Comparison of ENCODE assay signal across 8 cellular contexts in genomic region chr7:106112118-106112971, GRCh38. TPM values are rescaled to one million over a fixed set of nuclear protein-coding genes. Genes with fewer than 3 reads are reported as not detected.
DNase-seq lines count a peak whose midpoint lies in the region; TF ChIP-seq lines count a peak whose summit lies in the region.

TSS of gene SYPL1 (minus strand) at chr7:106112312. CDS start at chr7:106112208, 104 bp downstream.

- H2BK15ac ChIP-seq in H9 (ENCODE audit: low read depth, low read length) = no peak within 1 kb of the TSS

- H4K20me1 ChIP-seq in H9 (ENCODE audit: control insufficient read depth, insufficient read depth, insufficient read length) (no peaks in the 10 kb centered on the region), MM.1S (ENCODE audit: insufficient read depth, low read length) (no peaks in the 10 kb centered on the region)

- H3K9me2 ChIP-seq in MM.1S (replicated peaks; ENCODE audit: insufficient read depth, low read length) = no peaks in the 10 kb centered on the region

- no peak within 1 kb of the TSS for H4K5ac ChIP-seq in H9 (ENCODE audit: insufficient read length, low read depth, low read length)

- H3K18ac ChIP-seq in H9 (ENCODE audit: insufficient read length, low read depth, low read length) = peak within 1 kb of the TSS; percentile 77

- H3K4me1 ChIP-seq in H9 (ENCODE audit: insufficient read depth, low read length) (peaks cover 10% of the 10 kb centered on the region), MM.1S (ENCODE audit: low read length) (peaks cover 14% of the 10 kb centered on the region; the same call in 1 of the 2 replicates), neutrophil (ENCODE audit: control insufficient read depth in 1 of 2, insufficient read depth in 1 of 2, low read depth in 1 of 2, low read length in 1 of 2) (peaks cover 27 to 34% of the 10 kb centered on the region in 2 experiments)

- no peak within 1 kb of the TSS for H2BK20ac ChIP-seq in H9 (ENCODE audit: low read depth, low read length, poor library complexity, severe bottlenecking)

- DNase-seq in G401 (ENCODE audit: low spot score) (peak; percentile 84), H9 (peak; percentile 96), MM.1S (peak; percentile 97), SIG-M5 treated with dmso at 0.1 percent for 504 hours (lab: John Stamatoyannopoulos, UW; ENCODE audit: unreplicated experiment) (peak; percentile 91), foreskin melanocyte (peak; percentile 75), substantia nigra (lab: John Stamatoyannopoulos, UW) (peak; percentile 42 to 93 (median 83))
- DNase-seq in activated gamma-delta T cell treated with anti-CD3 and anti-CD28 coated beads, Interleukin-2, amount 50 U/mL, for 16 hours (ENCODE audit: low read depth) = peak; percentile 86

- H3K56ac ChIP-seq in H9 (ENCODE audit: insufficient read length, low read depth, low read length) = no peak within 1 kb of the TSS

- no peaks in the 10 kb centered on the region; the same call in 1 of the 2 replicates for H3K36me3 ChIP-seq in MM.1S (replicated peaks; ENCODE audit: insufficient read depth, low read length)
- no peaks in the 10 kb centered on the region for H3K36me3 ChIP-seq in neutrophil

- H3T11ph ChIP-seq in H9 (ENCODE audit: low read length) = no peak within 1 kb of the TSS

- H3K4me2 ChIP-seq in H9 (ENCODE audit: insufficient read depth, insufficient read length, low read length) (peak within 1 kb of the TSS; percentile 85), MM.1S (ENCODE audit: low read depth, low read length) (peak within 1 kb of the TSS; percentile 96)

- no CpG with 5 or more reads among the region's 76 CpGs for WGBS in H9 (ENCODE audit: extremely low coverage, insufficient read length, low lambda C conversion rate)

- H3K9ac ChIP-seq in H9 (ENCODE audit: extremely low read depth, insufficient read length, low read length) = peak within 1 kb of the TSS; percentile 86
- H3K9ac ChIP-seq in MM.1S (ENCODE audit: low read length) = peak within 1 kb of the TSS; percentile 75

- peak within 1 kb of the TSS; percentile 69 to 87 (median 83); a peak in 5 of 7 replicates for H3K27ac Mint-ChIP-seq in H9

- no peak within 1 kb of the TSS for H2BK12ac ChIP-seq in H9 (ENCODE audit: insufficient read length, low read depth, low read length)

- H3K4me1 Mint-ChIP-seq in H9 = peaks cover 37 to 45% of the 10 kb centered on the region in 2 experiments

- H3K4me3 Mint-ChIP-seq in H9 = peak within 1 kb of the TSS; percentile 83 to 92

- no peaks in the 10 kb centered on the region; a peak in 2 of 7 replicates for H3K36me3 Mint-ChIP-seq in H9 (ENCODE audit: insufficient read depth in 1 of 3, low read depth in 3 of 3)

- no peak within 1 kb of the TSS for H2BK5ac ChIP-seq in H9 (ENCODE audit: insufficient read length, low read length)

- H3K4ac ChIP-seq in H9 (ENCODE audit: low read depth, low read length) = no peak within 1 kb of the TSS

- 0 out of 2 replicates have a peak, but pooled peaks cover 7% of the 10 kb centered on the region for H3F3A ChIP-seq in MM.1S (ENCODE audit: insufficient read depth, low read length)

- H3K27me3 ChIP-seq in H9 (ENCODE audit: insufficient read depth, low read length) (no peaks in the 10 kb centered on the region), MM.1S (replicated peaks; ENCODE audit: insufficient read depth, low read length) (no peaks in the 10 kb centered on the region), neutrophil (no peaks in the 10 kb centered on the region)

- peaks cover 4% of the 10 kb centered on the region for H3K23me2 ChIP-seq in H9 (ENCODE audit: insufficient read length, low read depth, low read length, poor library complexity, severe bottlenecking)

- TF ChIP-seq CTCF in H9 (conservative IDR thresholded peaks at IDR 0.05) (no peak), MM.1S (IDR thresholded peaks at IDR 0.05; ENCODE audit: low read length) (peak; percentile 19), neutrophil (IDR thresholded peaks at IDR 0.05) (peak; percentile 48)

- in situ Hi-C loops in G401 (cut with HindIII; ENCODE audit: low sequenced_read_pairs) = no loop called here

- no peaks in the 10 kb centered on the region; the same call in none of the 2 replicates for H3K79me2 ChIP-seq in H9 (ENCODE audit: insufficient read depth, low read length)
- peaks cover 38% of the 10 kb centered on the region for H3K79me2 ChIP-seq in MM.1S (ENCODE audit: low read length)

- H2AFZ ChIP-seq in H9 (ENCODE audit: low read length) = no peak within 1 kb of the TSS
- H2AFZ ChIP-seq in MM.1S (ENCODE audit: low read length) = peak within 1 kb of the TSS; percentile 99

- H3K27me3 Mint-ChIP-seq in H9 (ENCODE audit: low read depth) = peaks cover 5% of the 10 kb centered on the region

- no peaks in the 10 kb centered on the region for H3K79me1 ChIP-seq in H9 (ENCODE audit: insufficient read depth, low read depth, low read length, poor library complexity, severe bottlenecking)

- H3K9me3 ChIP-seq in H9 (ENCODE audit: control insufficient read depth, low read depth, low read length) = no peaks in the 10 kb centered on the region
- H3K9me3 ChIP-seq in MM.1S (replicated peaks; ENCODE audit: insufficient read depth, low read length) = no peaks in the 10 kb centered on the region
- H3K9me3 ChIP-seq in neutrophil = no peaks in the 10 kb centered on the region

- no peak within 1 kb of the TSS for H3K27ac ChIP-seq in H9 (ENCODE audit: insufficient read length, low read depth, low read length)
- peak within 1 kb of the TSS; percentile 68; the same call in 1 of the 2 replicates for H3K27ac ChIP-seq in MM.1S (ENCODE audit: low read length)
- H3K27ac ChIP-seq in neutrophil = peak within 1 kb of the TSS; percentile 92
- peak within 1 kb of the TSS; percentile 96 for H3K27ac ChIP-seq in substantia nigra (ENCODE audit: low read depth, low read length, poor library complexity, severe bottlenecking)

- peak within 1 kb of the TSS; percentile 93 for H3K14ac ChIP-seq in H9 (ENCODE audit: insufficient read depth, low read length)

- H4K8ac ChIP-seq in H9 (replicated peaks; ENCODE audit: insufficient read length, low read depth, low read length) = no peak within 1 kb of the TSS

- no peak within 1 kb of the TSS for H3K23ac ChIP-seq in H9 (ENCODE audit: insufficient read length, low read depth, low read length)

- H4K91ac ChIP-seq in H9 (ENCODE audit: insufficient read length, low read depth, low read length) = no peak within 1 kb of the TSS

- H2BK120ac ChIP-seq in H9 (ENCODE audit: low read depth, low read length, poor library complexity, severe bottlenecking) = no peak within 1 kb of the TSS

- H3K4me3 ChIP-seq in MM.1S (ENCODE audit: low read length) = peak within 1 kb of the TSS; percentile 83
- peak within 1 kb of the TSS; percentile 90 for H3K4me3 ChIP-seq in neutrophil (ENCODE audit: low read depth in 1 of 2, low read length in 1 of 2)

- no peaks in the 10 kb centered on the region for H3K9me3 Mint-ChIP-seq in H9

- no peak within 1 kb of the TSS for H2AK5ac ChIP-seq in H9 (ENCODE audit: insufficient read length, low read length)

RNA-seq across cellular contexts. Expression of gene SYPL1, which starts in this region (rescaled TPM):
- 25.6 and 36.4 TPM in 2 replicates for total RNA-seq in G401 (2014; rRNA removed; shearing (Covaris generic))
- total RNA-seq in H9 (2021) = 39.2 and 41.9 TPM in 2 replicates
